Comparison of ENCODE assay signal across 7 cellular contexts in the genomic region with DNA sequence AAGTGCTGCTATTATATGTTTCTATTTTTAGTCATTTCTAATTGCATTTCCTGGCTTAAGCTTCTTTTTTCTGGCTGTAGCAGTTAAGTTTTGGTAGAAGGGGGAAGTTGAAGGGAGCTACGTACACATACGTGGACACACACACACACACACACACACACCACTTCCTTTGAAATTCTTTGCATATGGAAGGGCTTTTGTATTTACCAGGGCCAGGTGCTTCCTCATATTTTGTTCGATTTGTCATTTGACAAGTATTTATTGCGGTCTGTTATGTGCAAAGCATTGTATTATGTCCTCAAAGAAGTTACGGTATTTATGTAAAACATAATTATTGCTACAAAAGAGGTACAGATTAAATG.
DNase-seq lines count a peak whose midpoint lies in the region; ATAC-seq and TF ChIP-seq lines count a peak whose summit lies in the region.

No MANE protein-coding gene starts in this region.

- TF ChIP-seq RAD21 in HCT116 (IDR thresholded peaks at IDR 0.05; ENCODE audit: low read depth): no peak

- H3K79me2 ChIP-seq in HCT116 (ENCODE audit: insufficient read depth, low read length): no peaks in the 10 kb centered on the region

- ATAC-seq in HCT116 (peak; percentile 52), HG03135 (IDR thresholded peaks at IDR 0.05; ENCODE audit: unreplicated experiment) (no peak), GM19351 (IDR thresholded peaks at IDR 0.05; ENCODE audit: unreplicated experiment) (no peak), GM18909 (IDR thresholded peaks at IDR 0.05; ENCODE audit: poor library complexity, unreplicated experiment) (no peak)

- TF ChIP-seq POLR2A in HCT116 (IDR thresholded peaks at IDR 0.05; ENCODE audit: borderline replicate concordance, extremely low read depth, insufficient read depth, insufficient read length) (no peak), prostate gland (IDR thresholded peaks at IDR 0.05) (no peak)

- BruUV-seq in HCT116 (replicated peaks; lab: Mats Ljungman, UMichigan): no TSS peak

- peak overlapping the region; percentile 68 for H3K4me2 ChIP-seq in HCT116 (ENCODE audit: low read length)

- TF ChIP-seq CTCF in HCT116 (IDR thresholded peaks at IDR 0.05 in 2 of 3, conservative IDR thresholded peaks at IDR 0.05 in 1 of 3; ENCODE audit: borderline replicate concordance in 1 of 3, insufficient read depth in 1 of 3, low read depth in 2 of 3, low read length in 2 of 3): no peak
- TF ChIP-seq CTCF in prostate gland (IDR thresholded peaks at IDR 0.05): no peak

- 20% methylated on average over 5 of the region's 5 CpGs for WGBS in prostate gland

- H4K20me1 ChIP-seq in HCT116 (ENCODE audit: insufficient read depth): no peaks in the 10 kb centered on the region

- POLR2A ChIA-PET in HCT116 (lab: Charles Lee): interaction anchor here (0.7 kb wide), 1 partner anchor 13 kb away, joined by 4 read pairs; no protein-coding TSS in a partner anchor

- no peaks in the 10 kb centered on the region for H3K9me2 ChIP-seq in HCT116 (ENCODE audit: insufficient read depth)

- H3K27me3 ChIP-seq in HCT116 (ENCODE audit: insufficient read depth, low read length) (no peaks in the 10 kb centered on the region), prostate gland (replicated peaks; ENCODE audit: insufficient read depth) (no peaks in the 10 kb centered on the region)

- H3K4me3 ChIP-seq in HCT116 (replicated peaks in 1 of 2; ENCODE audit: low read depth in 1 of 2, low read length in 2 of 2) (peak overlapping the region in 1 of 2 experiments; percentile 9; a peak in 1 of 4 replicates), prostate gland (no peak overlapping the region)

- RAD21 ChIA-PET in HCT116 (lab: Charles Lee; ENCODE audit: low non-redundant PET in 1 of 2, low total read pairs in 2 of 2, uncharacterized antibody in 2 of 2, unreplicated experiment in 2 of 2): no interaction called here

- H3K27ac ChIP-seq in HCT116 (ENCODE audit: low read depth, low read length): peak overlapping the region; percentile 88
- H3K27ac ChIP-seq in prostate gland: peak overlapping the region; percentile 25 to 49

- H3K9me3 ChIP-seq in HCT116 (ENCODE audit: control insufficient read depth in 1 of 2, insufficient read depth in 1 of 2, low read depth in 1 of 2, low read length in 2 of 2) (no peaks in the 10 kb centered on the region), prostate gland (no peaks in the 10 kb centered on the region)

- H3K4me1 ChIP-seq in HCT116 (ENCODE audit: control insufficient read depth in 1 of 2, insufficient read depth in 2 of 2, low read length in 2 of 2) (peaks cover 26 to 39% of the 10 kb centered on the region in 2 experiments), prostate gland (replicated peaks) (peaks cover 8% of the 10 kb centered on the region)

- H3K36me3 ChIP-seq in HCT116 (ENCODE audit: control insufficient read depth in 1 of 2, insufficient read depth in 2 of 2, low read length in 2 of 2) (no peaks in the 10 kb centered on the region), prostate gland (no peaks in the 10 kb centered on the region)

- CTCF ChIA-PET in HCT116 (lab: Charles Lee): no interaction called here

- intact Hi-C loops in HCT116 (cut with micrococcal nuclease): no loop called here
- intact Hi-C loops in prostate gland (cut with DNase I): no loop called here

- DNase-seq in HCT116 (ENCODE audit: low read depth, low spot score) (peak; percentile 49), NOMO-1 treated with DMSO at 0.1 percent for 48 hours (lab: John Stamatoyannopoulos, UW; ENCODE audit: unreplicated experiment) (peak; percentile 95), dermis microvascular lymphatic vessel endothelial cell (ENCODE audit: low read depth in 2 of 2) (peak; percentile 90 to 96), prostate gland (ENCODE audit: low spot score) (no peak)

- 0 out of 2 replicates have a peak overlapping the region, but pooled peaks have one; percentile 9 for H3K9ac ChIP-seq in HCT116 (ENCODE audit: low read length)

- H2AFZ ChIP-seq in HCT116 (ENCODE audit: low read depth, low read length, poor library complexity, severe bottlenecking): no peak overlapping the region

TF ChIP-seq in HCT116, 20 proteins besides CTCF, POLR2A, EP300 and RAD21:
- TF ChIP-seq CBX3 (IDR thresholded peaks at IDR 0.05; ENCODE audit: low read depth) (0 out of 2 replicates have a peak, but pooled peaks have one; percentile 8), EZH2phosphoT487 (IDR thresholded peaks at IDR 0.05; ENCODE audit: borderline replicate concordance) (no peak), FOSL1 (IDR thresholded peaks at IDR 0.05; ENCODE audit: low read depth) (0 out of 2 replicates have a peak, but pooled peaks have one; percentile 4), SRF (IDR thresholded peaks at IDR 0.05; ENCODE audit: low read depth) (no peak), SP1 (IDR thresholded peaks at IDR 0.05; ENCODE audit: low read depth) (peak; percentile 8; the same call in 1 of the 2 replicates), JUND (IDR thresholded peaks at IDR 0.05) (no peak)
